17 cellular contexts compared by ENCODE assay signal in genomic region chr3:127985655-127986225, GRCh38.
"Had no signal": no experiment of that assay in that cellular context is flagged by ENCODE, and none has a peak within 500 bp of the region (broad histone marks: within the 10 kb centered on the region; RNA-seq: fewer than 3 reads in every experiment).

No MANE protein-coding gene starts in this region.

- DNase-seq: KBM-7, NCI-H1048, NCI-H1105, NCI-H1417, NCI-H1436 treated with DMSO at 0.1 percent for 48 hours, NCI-H1694, NCI-H187 treated with DMSO at 0.1 percent for 48 hours, NCI-H2029 treated with DMSO at 0.1 percent for 48 hours, NCI-H2227 treated with DMSO at 0.1 percent for 48 hours, NCI-H524, NCI-H526 treated with DMSO at 0.1 percent for 48 hours, NCI-H748 treated with DMSO at 0.1 percent for 48 hours, Right ventricle myocardium superior, SIG-M5 had no signal

- H3K27ac ChIP-seq: HL-60, SJSA1, SK-N-MC had no signal

- H3K27me3 ChIP-seq: SJSA1 had no signal

- H3K9me3 ChIP-seq: SJSA1 had no signal

- H3K4me3 ChIP-seq: SJSA1, SK-N-MC had no signal

- H3K36me3 ChIP-seq: SJSA1 had no signal
